ENCODE assay signal across 9 cellular contexts in genomic region chr17:81003711-81004335, GRCh38. TPM values are rescaled to one million over a fixed set of nuclear protein-coding genes. Genes with fewer than 3 reads are reported as not detected.
DNase-seq lines count a peak whose midpoint lies in the region; ATAC-seq and TF ChIP-seq lines count a peak whose summit lies in the region.
"Had no signal": no experiment of that assay in that cellular context is flagged by ENCODE, and none has a peak within 500 bp of the region (broad histone marks: within the 10 kb centered on the region; RNA-seq: fewer than 3 reads in every experiment).

No MANE protein-coding gene starts in this region.

- H3K4me1 Mint-ChIP-seq in brain: peaks cover 32% of the 10 kb centered on the region
- peaks cover 14% of the 10 kb centered on the region for H3K4me1 Mint-ChIP-seq in activated T-helper 1 cell treated with anti-CD3 and anti-CD28 coated beads, Interleukin-12 subunit alpha, Interleukin-12 subunit beta, Interleukin-2, Interleukin-4 antibody, amounts not matched to agents 30 ng/mL and 10 ng/mL and 1 ng/mL, durations not matched to agents 14 hours and 24 hours and 36 hours (ENCODE audit: low read depth)

- BruUV-seq in HCT116 (replicated peaks; lab: Mats Ljungman, UMichigan): no TSS peak

- TF ChIP-seq CTCF in HCT116 (IDR thresholded peaks at IDR 0.05 in 2 of 3, conservative IDR thresholded peaks at IDR 0.05 in 1 of 3; ENCODE audit: borderline replicate concordance in 1 of 3, insufficient read depth in 1 of 3, low read depth in 2 of 3, low read length in 2 of 3) (no peak), brain (conservative IDR thresholded peaks at IDR 0.05) (no peak)

- no peak for TF ChIP-seq RAD21 in HCT116 (IDR thresholded peaks at IDR 0.05; ENCODE audit: low read depth)

- RAD21 ChIA-PET in HCT116 (lab: Charles Lee; ENCODE audit: low non-redundant PET in 1 of 2, low total read pairs in 2 of 2, uncharacterized antibody in 2 of 2, unreplicated experiment in 2 of 2): no interaction called here

- no peaks in the 10 kb centered on the region for H3K9me3 ChIP-seq in HCT116 (ENCODE audit: control insufficient read depth in 1 of 2, insufficient read depth in 1 of 2, low read depth in 1 of 2, low read length in 2 of 2)
- H3K9me3 ChIP-seq in mesodermal cell (ENCODE audit: control insufficient read depth, low read length): no peaks in the 10 kb centered on the region

- 10 to 11% methylated on average over 26 of the region's 56 CpGs for WGBS in mesodermal cell (ENCODE audit: insufficient coverage in 2 of 2), 2 experiments

- peaks cover 12% of the 10 kb centered on the region for H3K27me3 ChIP-seq in HCT116 (ENCODE audit: insufficient read depth, low read length)

- H3K4me3 ChIP-seq in HCT116 (replicated peaks in 1 of 2; ENCODE audit: low read depth in 1 of 2, low read length in 2 of 2): no peak overlapping the region
- peak overlapping the region; percentile 19 for H3K4me3 ChIP-seq in mesodermal cell (ENCODE audit: extremely low read depth, insufficient read depth, low read length, poor library complexity, severe bottlenecking)

- TF ChIP-seq POLR2A in HCT116 (IDR thresholded peaks at IDR 0.05; ENCODE audit: borderline replicate concordance, extremely low read depth, insufficient read depth, insufficient read length): no peak

- H2AFZ ChIP-seq in HCT116 (ENCODE audit: low read depth, low read length, poor library complexity, severe bottlenecking): no peak overlapping the region

- intact Hi-C loops in HCT116 (cut with micrococcal nuclease): no loop called here
- intact Hi-C loops in activated T-helper 1 cell treated with anti-CD3 and anti-CD28 coated beads, Interleukin-12 subunit alpha, Interleukin-12 subunit beta, Interleukin-2, Interleukin-4 antibody, amounts not matched to agents 30 ng/mL and 10 ng/mL and 1 ng/mL, durations not matched to agents 14 hours and 24 hours and 36 hours (cut with micrococcal nuclease): no loop called here

- no peaks in the 10 kb centered on the region for H3K79me2 ChIP-seq in HCT116 (ENCODE audit: insufficient read depth, low read length)

- H3K4me2 ChIP-seq in HCT116 (ENCODE audit: low read length): no peak overlapping the region

- H4K20me1 ChIP-seq in HCT116 (ENCODE audit: insufficient read depth): no peaks in the 10 kb centered on the region

- DNase-seq in AG20443 (ENCODE audit: low spot score) (peak; percentile 56), HCT116 (ENCODE audit: low read depth, low spot score) (no peak), cerebellum (ENCODE audit: low spot score) (no peak)
- no peak for DNase-seq in activated T-helper 1 cell treated with anti-CD3 and anti-CD28 coated beads, Interleukin-12 subunit alpha, Interleukin-12 subunit beta, Interleukin-2, Interleukin-4 antibody, amounts not matched to agents 30 ng/mL and 10 ng/mL and 1 ng/mL, durations not matched to agents 14 hours and 24 hours and 36 hours (ENCODE audit: low spot score)
- DNase-seq: hypothalamus had no signal

- CTCF ChIA-PET in HCT116 (lab: Charles Lee): interaction anchor here (0.7 kb wide), 1 partner anchor 41 kb away, joined by 3 read pairs; no protein-coding TSS in a partner anchor

- peaks cover 0 to 3% (median 0%) of the 10 kb centered on the region in 5 experiments for H3K9me3 Mint-ChIP-seq in brain
- no peaks in the 10 kb centered on the region for H3K9me3 Mint-ChIP-seq in activated T-helper 1 cell treated with anti-CD3 and anti-CD28 coated beads, Interleukin-12 subunit alpha, Interleukin-12 subunit beta, Interleukin-2, Interleukin-4 antibody, amounts not matched to agents 30 ng/mL and 10 ng/mL and 1 ng/mL, durations not matched to agents 14 hours and 24 hours and 36 hours

- POLR2A ChIA-PET in HCT116 (lab: Charles Lee): no interaction called here

- H3K9ac ChIP-seq in HCT116 (ENCODE audit: low read length): no peak overlapping the region

- ATAC-seq in HCT116: no peak
- no peak for ATAC-seq in GM18907 (IDR thresholded peaks at IDR 0.05; ENCODE audit: unreplicated experiment)
- no peak for ATAC-seq in HG02588 (IDR thresholded peaks at IDR 0.05; ENCODE audit: unreplicated experiment)

- H3K27ac ChIP-seq in HCT116 (ENCODE audit: low read depth, low read length): no peak overlapping the region
- no peak overlapping the region for H3K27ac ChIP-seq in mesodermal cell (ENCODE audit: low read depth, low read length, severe bottlenecking)

- peaks cover 10% of the 10 kb centered on the region for H3K27me3 Mint-ChIP-seq in brain
- H3K27me3 Mint-ChIP-seq in activated T-helper 1 cell treated with anti-CD3 and anti-CD28 coated beads, Interleukin-12 subunit alpha, Interleukin-12 subunit beta, Interleukin-2, Interleukin-4 antibody, amounts not matched to agents 30 ng/mL and 10 ng/mL and 1 ng/mL, durations not matched to agents 14 hours and 24 hours and 36 hours (ENCODE audit: insufficient read depth): peaks cover 40% of the 10 kb centered on the region

- peak overlapping the region in 2 of 5 experiments; percentile 17 to 24 for H3K27ac Mint-ChIP-seq in brain
- H3K27ac Mint-ChIP-seq in activated T-helper 1 cell treated with anti-CD3 and anti-CD28 coated beads, Interleukin-12 subunit alpha, Interleukin-12 subunit beta, Interleukin-2, Interleukin-4 antibody, amounts not matched to agents 30 ng/mL and 10 ng/mL and 1 ng/mL, durations not matched to agents 14 hours and 24 hours and 36 hours: no peak overlapping the region

- H3K9me2 ChIP-seq in HCT116 (ENCODE audit: insufficient read depth): no peaks in the 10 kb centered on the region

- H3K36me3 Mint-ChIP-seq in brain: peaks cover 4% of the 10 kb centered on the region
- peaks cover 7% of the 10 kb centered on the region for H3K36me3 Mint-ChIP-seq in activated T-helper 1 cell treated with anti-CD3 and anti-CD28 coated beads, Interleukin-12 subunit alpha, Interleukin-12 subunit beta, Interleukin-2, Interleukin-4 antibody, amounts not matched to agents 30 ng/mL and 10 ng/mL and 1 ng/mL, durations not matched to agents 14 hours and 24 hours and 36 hours (ENCODE audit: low read depth)

- H3K4me1 ChIP-seq in HCT116 (ENCODE audit: control insufficient read depth in 1 of 2, insufficient read depth in 2 of 2, low read length in 2 of 2): peaks cover 8 to 16% of the 10 kb centered on the region in 2 experiments
- peaks cover 6% of the 10 kb centered on the region for H3K4me1 ChIP-seq in mesodermal cell (ENCODE audit: control insufficient read depth, insufficient read depth, low read length, poor library complexity, severe bottlenecking)

- H3K36me3 ChIP-seq in HCT116 (ENCODE audit: control insufficient read depth in 1 of 2, insufficient read depth in 2 of 2, low read length in 2 of 2) (peaks cover 7% of the 10 kb centered on the region in 2 experiments; a peak in 2 of 4 replicates), mesodermal cell (ENCODE audit: control insufficient read depth, insufficient read depth, low read length) (peaks cover 15% of the 10 kb centered on the region)

- peak overlapping the region; percentile 54 to 72 (median 69) for H3K4me3 Mint-ChIP-seq in brain
- no peak overlapping the region for H3K4me3 Mint-ChIP-seq in activated T-helper 1 cell treated with anti-CD3 and anti-CD28 coated beads, Interleukin-12 subunit alpha, Interleukin-12 subunit beta, Interleukin-2, Interleukin-4 antibody, amounts not matched to agents 30 ng/mL and 10 ng/mL and 1 ng/mL, durations not matched to agents 14 hours and 24 hours and 36 hours

TF ChIP-seq in HCT116, 20 proteins besides CTCF, POLR2A, EP300 and RAD21:
- TF ChIP-seq ZBTB33 (IDR thresholded peaks at IDR 0.05; ENCODE audit: extremely low read depth, insufficient replicate concordance, low read length): no peak
- TF ChIP-seq SP1 (IDR thresholded peaks at IDR 0.05; ENCODE audit: low read depth): no peak
- TF ChIP-seq EZH2phosphoT487 (IDR thresholded peaks at IDR 0.05; ENCODE audit: borderline replicate concordance): 0 out of 2 replicates have a peak, but pooled peaks have one; percentile 97
- no peak for TF ChIP-seq ZNF274 (IDR thresholded peaks at IDR 0.05; ENCODE audit: low read depth, low read length)
- TF ChIP-seq EZH2 (IDR thresholded peaks at IDR 0.05): peak; percentile 97
- TF ChIP-seq POLR2AphosphoS5 (IDR thresholded peaks at IDR 0.05; ENCODE audit: low read depth, low read length): no peak

RNA-seq across cellular contexts. Expression of gene CHMP6, which starts 12.2 kb away (rescaled TPM):
- total RNA-seq in HCT116 (2021; ENCODE audit: unreplicated experiment) (22.0 TPM), cerebellum (13.7 TPM)
- 14.7 and 15.2 TPM in 2 replicates for polyA plus RNA-seq in HCT116 (2012)
- 35.2 TPM for polyA plus RNA-seq in brain (ENCODE audit: insufficient read depth, low read depth, low replicate concordance)
- 17.0 TPM for polyA plus RNA-seq in mesodermal cell (2013, experiment 1 of 2)
- 16.6 TPM for polyA plus RNA-seq in mesodermal cell (2013, experiment 2 of 2)
- 36.6 and 43.5 TPM in 2 replicates for total RNA-seq in activated T-helper 1 cell treated with anti-CD3 and anti-CD28 coated beads, Interleukin-12 subunit alpha, Interleukin-12 subunit beta, Interleukin-2, Interleukin-4 antibody, amounts not matched to agents 30 ng/mL and 10 ng/mL and 1 ng/mL, durations not matched to agents 14 hours and 24 hours and 36 hours

RNA-seq across cellular contexts. Expression of gene BAIAP2, which starts 31.1 kb away (rescaled TPM):
- 105 TPM for total RNA-seq in HCT116 (2021; ENCODE audit: unreplicated experiment)
- 93.4 and 95.1 TPM in 2 replicates for polyA plus RNA-seq in HCT116 (2012)
- 87.8 TPM for polyA plus RNA-seq in brain (ENCODE audit: insufficient read depth, low read depth, low replicate concordance)
- polyA plus RNA-seq in mesodermal cell (2013, experiment 1 of 2): 27.1 TPM
- 24.1 TPM for polyA plus RNA-seq in mesodermal cell (2013, experiment 2 of 2)
- total RNA-seq in activated T-helper 1 cell treated with anti-CD3 and anti-CD28 coated beads, Interleukin-12 subunit alpha, Interleukin-12 subunit beta, Interleukin-2, Interleukin-4 antibody, amounts not matched to agents 30 ng/mL and 10 ng/mL and 1 ng/mL, durations not matched to agents 14 hours and 24 hours and 36 hours: 4.3 and 5.8 TPM in 2 replicates
- 33.7 TPM for total RNA-seq in cerebellum
